ENCODE assay signal across 1 cellular context in the genomic region with DNA sequence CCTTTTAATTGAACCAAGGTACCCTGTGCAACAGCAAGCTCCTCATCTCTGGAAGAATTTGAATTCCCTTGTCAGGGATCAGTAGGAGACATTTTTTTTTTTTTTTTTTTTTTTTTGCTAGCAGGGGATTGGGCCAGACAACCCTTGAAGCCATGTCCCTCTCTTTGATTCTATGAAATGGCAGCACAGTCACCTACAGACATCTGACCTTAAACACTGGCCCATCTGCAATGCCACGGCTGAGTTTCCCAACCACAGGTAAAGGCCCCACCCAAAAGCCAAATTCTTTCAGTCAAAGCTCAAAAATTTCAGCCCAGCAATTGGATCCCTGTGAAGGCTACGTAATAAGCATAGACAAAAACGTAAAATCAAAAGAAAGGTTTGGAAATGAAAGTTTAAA.
TF ChIP-seq lines count a peak whose summit lies in the region.

No MANE protein-coding gene starts in this region.

TF ChIP-seq in GM12878, 131 proteins besides CTCF, POLR2A, EP300 and RAD21 (continued from another document):
- no peak for TF ChIP-seq BACH1 (IDR thresholded peaks at IDR 0.05; ENCODE audit: borderline replicate concordance)
- no peak for TF ChIP-seq SMAD5 (IDR thresholded peaks at IDR 0.05; ENCODE audit: low read depth)
- no peak for TF ChIP-seq PML (IDR thresholded peaks at IDR 0.05; ENCODE audit: low read length)
- TF ChIP-seq CEBPB (IDR thresholded peaks at IDR 0.05; ENCODE audit: borderline replicate concordance in 1 of 2, low read depth in 2 of 2, low read length in 2 of 2): no peak
- no peak for TF ChIP-seq MTA3 (IDR thresholded peaks at IDR 0.05; ENCODE audit: borderline replicate concordance, low read length)
- no peak for TF ChIP-seq RAD51 (IDR thresholded peaks at IDR 0.05)
- TF ChIP-seq NBN (IDR thresholded peaks at IDR 0.05): no peak
- TF ChIP-seq, protein P1, sequence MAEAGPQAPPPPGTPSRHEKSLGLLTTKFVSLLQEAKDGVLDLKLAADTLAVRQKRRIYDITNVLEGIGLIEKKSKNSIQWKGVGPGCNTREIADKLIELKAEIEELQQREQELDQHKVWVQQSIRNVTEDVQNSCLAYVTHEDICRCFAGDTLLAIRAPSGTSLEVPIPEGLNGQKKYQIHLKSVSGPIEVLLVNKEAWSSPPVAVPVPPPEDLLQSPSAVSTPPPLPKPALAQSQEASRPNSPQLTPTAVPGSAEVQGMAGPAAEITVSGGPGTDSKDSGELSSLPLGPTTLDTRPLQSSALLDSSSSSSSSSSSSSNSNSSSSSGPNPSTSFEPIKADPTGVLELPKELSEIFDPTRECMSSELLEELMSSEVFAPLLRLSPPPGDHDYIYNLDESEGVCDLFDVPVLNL (IDR thresholded peaks at IDR 0.05; ENCODE audit: low read depth, low read length): no peak
- TF ChIP-seq SMARCA5 (IDR thresholded peaks at IDR 0.05): no peak
- no peak for TF ChIP-seq RUNX3 (IDR thresholded peaks at IDR 0.05; ENCODE audit: low read length)
- TF ChIP-seq ZZZ3 (IDR thresholded peaks at IDR 0.05; ENCODE audit: control insufficient read depth, insufficient read length, low read depth): no peak
- no peak for TF ChIP-seq CREM (IDR thresholded peaks at IDR 0.05; ENCODE audit: low read depth)
TF ChIP-seq in GM12878: peak in this region for 0.
